ENCODE assay signal across 1 cellular context in the genomic region with DNA sequence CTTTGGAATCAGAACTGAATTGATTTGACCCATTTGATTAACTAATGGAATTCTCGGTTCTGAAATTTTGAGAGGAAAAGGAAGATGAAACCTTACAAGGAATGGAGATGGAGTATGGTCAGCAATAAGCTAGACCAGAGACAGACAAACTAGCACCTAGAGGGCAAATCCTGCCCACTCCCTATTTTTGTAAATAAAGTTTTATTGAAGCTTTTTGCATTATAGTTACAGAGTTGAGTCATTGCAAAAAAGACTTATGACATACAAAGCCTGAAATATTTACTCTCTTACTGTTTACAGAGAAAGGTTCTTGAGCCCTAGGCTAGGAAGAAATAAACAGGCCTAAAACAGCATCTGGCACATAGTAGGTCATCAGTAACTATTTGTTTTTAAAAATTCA.
TF ChIP-seq lines count a peak whose summit lies in the region.

No MANE protein-coding gene starts in this region.

TF ChIP-seq in GM12878, 131 proteins besides CTCF, POLR2A, EP300 and RAD21:
- TF ChIP-seq, protein P1, sequence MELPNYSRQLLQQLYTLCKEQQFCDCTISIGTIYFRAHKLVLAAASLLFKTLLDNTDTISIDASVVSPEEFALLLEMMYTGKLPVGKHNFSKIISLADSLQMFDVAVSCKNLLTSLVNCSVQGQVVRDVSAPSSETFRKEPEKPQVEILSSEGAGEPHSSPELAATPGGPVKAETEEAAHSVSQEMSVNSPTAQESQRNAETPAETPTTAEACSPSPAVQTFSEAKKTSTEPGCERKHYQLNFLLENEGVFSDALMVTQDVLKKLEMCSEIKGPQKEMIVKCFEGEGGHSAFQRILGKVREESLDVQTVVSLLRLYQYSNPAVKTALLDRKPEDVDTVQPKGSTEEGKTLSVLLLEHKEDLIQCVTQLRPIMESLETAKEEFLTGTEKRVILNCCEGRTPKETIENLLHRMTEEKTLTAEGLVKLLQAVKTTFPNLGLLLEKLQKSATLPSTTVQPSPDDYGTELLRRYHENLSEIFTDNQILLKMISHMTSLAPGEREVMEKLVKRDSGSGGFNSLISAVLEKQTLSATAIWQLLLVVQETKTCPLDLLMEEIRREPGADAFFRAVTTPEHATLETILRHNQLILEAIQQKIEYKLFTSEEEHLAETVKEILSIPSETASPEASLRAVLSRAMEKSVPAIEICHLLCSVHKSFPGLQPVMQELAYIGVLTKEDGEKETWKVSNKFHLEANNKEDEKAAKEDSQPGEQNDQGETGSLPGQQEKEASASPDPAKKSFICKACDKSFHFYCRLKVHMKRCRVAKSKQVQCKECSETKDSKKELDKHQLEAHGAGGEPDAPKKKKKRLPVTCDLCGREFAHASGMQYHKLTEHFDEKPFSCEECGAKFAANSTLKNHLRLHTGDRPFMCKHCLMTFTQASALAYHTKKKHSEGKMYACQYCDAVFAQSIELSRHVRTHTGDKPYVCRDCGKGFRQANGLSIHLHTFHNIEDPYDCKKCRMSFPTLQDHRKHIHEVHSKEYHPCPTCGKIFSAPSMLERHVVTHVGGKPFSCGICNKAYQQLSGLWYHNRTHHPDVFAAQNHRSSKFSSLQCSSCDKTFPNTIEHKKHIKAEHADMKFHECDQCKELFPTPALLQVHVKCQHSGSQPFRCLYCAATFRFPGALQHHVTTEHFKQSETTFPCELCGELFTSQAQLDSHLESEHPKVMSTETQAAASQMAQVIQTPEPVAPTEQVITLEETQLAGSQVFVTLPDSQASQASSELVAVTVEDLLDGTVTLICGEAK (IDR thresholded peaks at IDR 0.05; ENCODE audit: borderline replicate concordance): peak; percentile 56
- no peak for TF ChIP-seq HDGF (IDR thresholded peaks at IDR 0.05)
- TF ChIP-seq ZNF24 (IDR thresholded peaks at IDR 0.05): no peak
